In the genomic region with DNA sequence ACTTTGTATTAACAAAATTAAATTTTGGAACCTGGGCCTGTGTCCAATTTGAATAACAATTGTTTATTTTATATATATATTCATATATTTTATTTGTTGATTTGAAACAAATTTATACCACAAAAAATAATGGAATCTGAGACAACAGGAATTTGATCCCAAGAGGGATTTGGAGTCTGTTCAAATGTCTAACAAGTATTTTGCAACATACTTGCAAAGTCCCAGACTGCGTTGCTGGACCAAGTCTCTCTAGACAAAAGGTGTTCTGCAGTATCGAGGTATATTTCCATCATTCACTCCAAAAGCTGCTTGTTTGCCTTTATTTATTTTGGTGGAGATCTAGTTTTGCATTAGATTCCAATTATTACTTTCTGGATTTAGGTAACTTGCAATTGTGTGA, we compare ENCODE assay signal across 20 cellular contexts.
"Had no signal": no experiment of that assay in that cellular context is flagged by ENCODE, and none has a peak within 500 bp of the region (broad histone marks: within the 10 kb centered on the region; RNA-seq: fewer than 3 reads in every experiment).

No MANE protein-coding gene starts in this region.

- H3K27me3 ChIP-seq: colonic mucosa, esophagus squamous epithelium, gastroesophageal sphincter, right atrium auricular region, sigmoid colon, stomach, transverse colon had no signal

- DNase-seq: cerebellar nuclear complex; colonic mucosa; dermis blood vessel endothelial cell; esophagus squamous epithelium; glutamatergic neuron; immature natural killer cell; left colon; mammary epithelial cell; naive thymus-derived CD4-positive, alpha-beta T cell; nephron progenitor cell; sigmoid colon; small intestine; stimulated activated CD4-positive, alpha-beta T cell treated with anti-CD3 and anti-CD28 coated beads, Interleukin-12 subunit alpha, Interleukin-12 subunit beta, amount 100 ng/mL, for 4 hours; stimulated activated naive CD4-positive, alpha-beta T cell; stomach; substantia nigra; transverse colon had no signal

- FAIRE-seq: small intestine had no signal

- H3K9me3 ChIP-seq: colonic mucosa, esophagus squamous epithelium, gastroesophageal sphincter, right atrium auricular region, sigmoid colon, stomach, thoracic aorta, transverse colon had no signal

- H3K36me3 ChIP-seq: colonic mucosa, esophagus squamous epithelium, gastroesophageal sphincter, right atrium auricular region, sigmoid colon, stomach, thoracic aorta, transverse colon had no signal

- H3K4me3 ChIP-seq: colonic mucosa, esophagus squamous epithelium, gastroesophageal sphincter, right atrium auricular region, sigmoid colon, stomach, thoracic aorta, transverse colon had no signal

- H3K4me1 ChIP-seq: colonic mucosa, gastroesophageal sphincter, right atrium auricular region, sigmoid colon, stomach, transverse colon had no signal

- H3K27ac ChIP-seq: colonic mucosa, esophagus squamous epithelium, gastroesophageal sphincter, right atrium auricular region, sigmoid colon, stomach, thoracic aorta, transverse colon had no signal
